In the genomic region with DNA sequence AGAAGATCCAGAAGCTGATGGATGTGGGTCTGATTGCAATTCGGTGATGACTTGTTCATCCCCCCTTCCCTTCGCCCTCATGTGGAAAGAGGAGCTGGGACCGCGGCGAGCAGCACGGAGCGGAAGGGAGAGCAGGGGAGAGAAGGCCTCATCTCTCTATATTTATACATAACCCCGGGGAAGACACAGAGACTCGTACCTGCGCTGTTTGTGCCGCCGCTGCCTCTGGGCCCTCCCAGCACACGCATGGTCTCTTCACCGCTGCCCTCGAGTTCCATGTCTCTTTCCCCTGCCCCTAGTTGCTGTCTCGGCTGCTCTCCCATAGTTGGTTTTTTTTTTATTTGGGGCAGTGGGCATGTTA, we compare ENCODE assay signal across 11 cellular contexts. TPM values are rescaled to one million over a fixed set of nuclear protein-coding genes. Genes with fewer than 3 reads are reported as not detected.
DNase-seq lines count a peak whose midpoint lies in the region; ATAC-seq, FAIRE-seq and TF ChIP-seq lines count a peak whose summit lies in the region.
"Had no signal": no experiment of that assay in that cellular context is flagged by ENCODE, and none has a peak within 500 bp of the region (broad histone marks: within the 10 kb centered on the region; RNA-seq: fewer than 3 reads in every experiment).

No MANE protein-coding gene starts in this region.

- H3K4me2 ChIP-seq in HepG2 (ENCODE audit: low read depth, low read length) (no peak overlapping the region), mesendoderm (ENCODE audit: low read length) (no peak overlapping the region)

- TF ChIP-seq POLR2A in HepG2 (IDR thresholded peaks at IDR 0.05; ENCODE audit: insufficient read depth in 1 of 2, low read depth in 2 of 2, low read length in 2 of 2) (no peak), right lobe of liver (IDR thresholded peaks at IDR 0.05) (no peak)

- no peaks in the 10 kb centered on the region for H3K9me3 ChIP-seq in HepG2 (ENCODE audit: low read length)
- no peaks in the 10 kb centered on the region for H3K9me3 ChIP-seq in right lobe of liver
- H3K9me3 ChIP-seq: HAP-1, MG63 had no signal

- peaks cover 19 to 41% (median 28%) of the 10 kb centered on the region in 3 donors for H3K36me3 Mint-ChIP-seq in immature natural killer cell

- H2BK15ac ChIP-seq in mesendoderm (replicated peaks; ENCODE audit: low read depth): no peak overlapping the region

- TF ChIP-seq CTCF in HepG2 (CRISPR knock-in tag; IDR thresholded peaks at IDR 0.05) (no peak), right lobe of liver (IDR thresholded peaks at IDR 0.05) (no peak), VCaP (conservative IDR thresholded peaks at IDR 0.05) (no peak)

- in situ Hi-C loops in HepG2 (cut with HindIII; ENCODE audit: extremely low pct_ligation_motif_present, low pct_unique_long_range_greater_than_20kb): no loop called here

- no peak overlapping the region for H3K23ac ChIP-seq in mesendoderm (ENCODE audit: low read length)

- no peak for TF ChIP-seq RAD21 in HepG2 (CRISPR knock-in tag; IDR thresholded peaks at IDR 0.05)

- no peak overlapping the region for H3K4ac ChIP-seq in mesendoderm (ENCODE audit: low read depth, low read length)

- POLR2A ChIA-PET in HepG2 (lab: Yijun Ruan, JAX): interaction anchor here (0.8 to 3.8 kb wide), 10 partner anchors 13 to 128 kb away, joined by 3 to 18 read pairs (median 5); partner anchors contain the start of genes CATSPERZ, FKBP2, NUDT22 and STIP1

- no peak for DNase-seq in HepG2 (ENCODE audit: low spot score)
- no peak for DNase-seq in right lobe of liver
- no peak for DNase-seq in immature natural killer cell
- no peak for DNase-seq in NCI-H1105 (lab: John Stamatoyannopoulos, UW)
- no peak for DNase-seq in mesendoderm
- no peak for DNase-seq in NCI-H2029 (lab: John Stamatoyannopoulos, UW)

- H3K56ac ChIP-seq in mesendoderm (ENCODE audit: low read length): no peak overlapping the region

- intact Hi-C loops in HepG2 (cut with micrococcal nuclease; ENCODE audit: unreplicated experiment) (no loop called here), right lobe of liver (cut with DNase I) (no loop called here)

- H4K20me1 ChIP-seq in HepG2 (ENCODE audit: insufficient read depth, low read length): 0 out of 2 replicates have a peak, but pooled peaks cover 2% of the 10 kb centered on the region

- no peak overlapping the region for H3K27ac ChIP-seq in HepG2 (ENCODE audit: extremely low read length, insufficient read depth, low read length)
- no peak overlapping the region for H3K27ac ChIP-seq in right lobe of liver
- H3K27ac ChIP-seq in VCaP: peak overlapping the region; percentile 19
- H3K27ac ChIP-seq in mesendoderm (ENCODE audit: low read depth, low read length): no peak overlapping the region

- no peak overlapping the region for H3K18ac ChIP-seq in mesendoderm (ENCODE audit: low read length)

- FAIRE-seq in HepG2 (lab: Jason Lieb, UNC): no peak

- H3K36me3 ChIP-seq in HepG2 (replicated peaks in 1 of 2; ENCODE audit: control insufficient read depth in 1 of 2, insufficient read depth in 2 of 2, low read length in 2 of 2) (peaks cover 36 to 45% of the 10 kb centered on the region in 2 experiments), right lobe of liver (peaks cover 12 to 69% (median 23%) of the 10 kb centered on the region in 4 donors), mesendoderm (ENCODE audit: control insufficient read depth, insufficient read depth, low read length) (peaks cover 30% of the 10 kb centered on the region)

- H2BK120ac ChIP-seq in mesendoderm (ENCODE audit: low read depth, low read length): no peak overlapping the region

- WGBS in HepG2 (ENCODE audit: low lambda C conversion rate): 98% methylated on average over 16 of the region's 16 CpGs
- 82% methylated on average over 10 of the region's 16 CpGs for WGBS in right lobe of liver (ENCODE audit: insufficient coverage, low coverage, low lambda C conversion rate, missing lambda C conversion rate)
- no CpG with 5 or more reads among the region's 16 CpGs for WGBS in mesendoderm (ENCODE audit: extremely low coverage, insufficient coverage, low lambda C conversion rate)

- CTCF ChIA-PET in HepG2 (lab: Yijun Ruan, JAX; ENCODE audit: low intra/inter-chr PET ratio, low total read pairs): interaction anchor here (1.3 to 1.7 kb wide), 2 partner anchors 97 to 100 kb away, joined by 6 to 7 read pairs; partner anchors contain the start of gene CATSPERZ

- H3K9ac ChIP-seq in HepG2 (ENCODE audit: insufficient read depth, low read depth, low read length): no peak overlapping the region
- no peak overlapping the region for H3K9ac ChIP-seq in mesendoderm (ENCODE audit: low read length)

- H3K4me1 ChIP-seq in HepG2 (ENCODE audit: insufficient read depth, low read length) (peaks cover 17% of the 10 kb centered on the region), right lobe of liver (peaks cover 0 to 6% (median 0%) of the 10 kb centered on the region in 4 donors), mesendoderm (ENCODE audit: control insufficient read depth, low read depth, low read length) (no peaks in the 10 kb centered on the region)
- H3K4me1 ChIP-seq: HAP-1 had no signal

- H3K27ac Mint-ChIP-seq in immature natural killer cell: peak overlapping the region in 5 of 6 donors; percentile 40 to 92 (median 84)

- peaks cover 3 to 11% (median 6%) of the 10 kb centered on the region in 3 donors for H3K27me3 Mint-ChIP-seq in immature natural killer cell (ENCODE audit: low read depth in 3 of 3)

- no peak overlapping the region for H4K8ac ChIP-seq in mesendoderm (ENCODE audit: low read depth, low read length)

- no peak overlapping the region for H2AK5ac ChIP-seq in mesendoderm (ENCODE audit: low read length)

- H3K4me3 ChIP-seq in HepG2 (replicated peaks in 1 of 3; ENCODE audit: insufficient read depth in 1 of 3, low read depth in 2 of 3, low read length in 3 of 3) (no peak overlapping the region), right lobe of liver (no peak overlapping the region), mesendoderm (ENCODE audit: low read length) (no peak overlapping the region)
- H3K4me3 ChIP-seq: HAP-1, MG63 had no signal

- H3K4me3 Mint-ChIP-seq in immature natural killer cell: no peak overlapping the region

- H4K5ac ChIP-seq in mesendoderm (ENCODE audit: low read length): no peak overlapping the region

- ATAC-seq in HepG2 (no peak), right lobe of liver (no peak), GM19397 (IDR thresholded peaks at IDR 0.05; ENCODE audit: unreplicated experiment) (no peak)

- TF ChIP-seq EP300 in HepG2 (IDR thresholded peaks at IDR 0.05; ENCODE audit: low read depth in 2 of 2, low read length in 2 of 2) (no peak), HepG2 (CRISPR knock-in tag; IDR thresholded peaks at IDR 0.05; ENCODE audit: borderline replicate concordance) (no peak)

- H3K79me2 ChIP-seq in HepG2 (ENCODE audit: insufficient read depth, low read length): no peaks in the 10 kb centered on the region
- no peaks in the 10 kb centered on the region for H3K79me2 ChIP-seq in mesendoderm (ENCODE audit: control insufficient read depth, insufficient read depth, low read length)

- BruUV-seq in HepG2 (replicated peaks; lab: Mats Ljungman, UMichigan): TSS peak; percentile 57

- no peaks in the 10 kb centered on the region for H3K27me3 ChIP-seq in HepG2 (ENCODE audit: control insufficient read depth in 1 of 2, insufficient read depth in 2 of 2, low read length in 2 of 2)
- no peaks in the 10 kb centered on the region for H3K27me3 ChIP-seq in right lobe of liver
- no peaks in the 10 kb centered on the region for H3K27me3 ChIP-seq in mesendoderm (ENCODE audit: insufficient read depth, low read length, poor library complexity)
- H3K27me3 ChIP-seq: dorsolateral prefrontal cortex, MG63 had no signal

- peaks cover 30 to 39% of the 10 kb centered on the region in 2 donors for H3K4me1 Mint-ChIP-seq in immature natural killer cell

- no peak overlapping the region for H2BK5ac ChIP-seq in mesendoderm (ENCODE audit: low read length)

- H3K9me3 Mint-ChIP-seq in immature natural killer cell: no peaks in the 10 kb centered on the region

- H3K79me1 ChIP-seq in mesendoderm (ENCODE audit: low read length): peaks cover 3% of the 10 kb centered on the region

- H2AFZ ChIP-seq in HepG2 (ENCODE audit: low read length): no peak overlapping the region

RNA-seq across cellular contexts. Expression of gene FERMT3, which starts 2.5 kb away (rescaled TPM):
- not detected in 2 replicates for total RNA-seq in HepG2 (2016; rRNA removed; fragmentation: Illumina TruSeq; extraction: Trizol)
- not detected in 2 replicates for total RNA-seq in HepG2 (2016; cell fraction: cytosol; rRNA removed; fragmentation: Illumina TruSeq; extraction: Trizol; ENCODE audit: low read depth)
- 0.30 TPM in 1 of 2 replicates, not detected in the other for total RNA-seq in HepG2 (2016; cell fraction: insoluble cytoplasmic fraction; rRNA removed; fragmentation: Illumina TruSeq; extraction: Trizol)
- 0.22 TPM in 1 of 2 replicates, not detected in the other for total RNA-seq in HepG2 (2016; cell fraction: membrane; rRNA removed; fragmentation: Illumina TruSeq; extraction: Trizol)
- not detected in 2 replicates for total RNA-seq in HepG2 (2016; cell fraction: nucleus; rRNA removed; fragmentation: Illumina TruSeq; extraction: Trizol)
- 0.16 and 0.29 TPM in 2 replicates for polyA plus RNA-seq in HepG2 (2011; rRNA removed)
- polyA plus RNA-seq in HepG2 (2011; cell fraction: cytosol; rRNA removed): 0.11 and 0.15 TPM in 2 replicates
- polyA plus RNA-seq in HepG2 (2011; cell fraction: nucleus; rRNA removed): 2.4 and 3.6 TPM in 2 replicates
- polyA plus RNA-seq in HepG2 (2012): 0.40 and 0.93 TPM in 2 replicates
- polyA plus RNA-seq in HepG2 (2016; cell fraction: cytosol; fragmentation: Illumina TruSeq; extraction: Trizol; ENCODE audit: low read depth): not detected in 2 replicates
- not detected in 2 replicates for polyA plus RNA-seq in HepG2 (2016; cell fraction: insoluble cytoplasmic fraction; fragmentation: Illumina TruSeq; extraction: Trizol; ENCODE audit: low read depth)
- 0.08 TPM in 1 of 2 replicates, not detected in the other for polyA plus RNA-seq in HepG2 (2016; cell fraction: membrane; fragmentation: Illumina TruSeq; extraction: Trizol; ENCODE audit: low read depth)
- 0.75 TPM in 1 of 2 replicates, not detected in the other for polyA plus RNA-seq in HepG2 (2016; cell fraction: nucleus; fragmentation: Illumina TruSeq; extraction: Trizol; ENCODE audit: insufficient read depth, low read depth)
- 0.76 and 0.91 TPM in 2 replicates for polyA minus RNA-seq in HepG2 (2011; rRNA and poly(A)+ RNA removed; ENCODE audit: low replicate concordance)
- polyA minus RNA-seq in HepG2 (2011; cell fraction: cytosol; rRNA and poly(A)+ RNA removed): not detected in 2 replicates
- polyA minus RNA-seq in HepG2 (2011; cell fraction: nucleus; rRNA and poly(A)+ RNA removed): 0.12 and 1.3 TPM in 2 replicates
- total RNA-seq in right lobe of liver: 10 to 100 TPM in 1 of 6 experiments, 1 to 10 TPM in 5; 5.1 to 17.3 (median 8.1) TPM
- 100 to 1,000 TPM; 181 to 297 (median 236) TPM for polyA plus RNA-seq in immature natural killer cell
- polyA plus RNA-seq in mesendoderm (2013, experiment 1 of 2): 1.3 TPM
- 0.76 TPM for polyA plus RNA-seq in mesendoderm (2013, experiment 2 of 2)

RNA-seq across cellular contexts. Expression of gene STIP1, which starts 18.1 kb away (rescaled TPM):
- total RNA-seq in HepG2 (2016; rRNA removed; fragmentation: Illumina TruSeq; extraction: Trizol) (217 and 245 TPM in 2 replicates), right lobe of liver (100 to 1,000 TPM in 1 of 6 experiments, 10 to 100 TPM in 5; 27.6 to 110 (median 59.4) TPM)
- 46.5 and 48.4 TPM in 2 replicates for total RNA-seq in HepG2 (2016; cell fraction: cytosol; rRNA removed; fragmentation: Illumina TruSeq; extraction: Trizol; ENCODE audit: low read depth)
- 218 and 244 TPM in 2 replicates for total RNA-seq in HepG2 (2016; cell fraction: insoluble cytoplasmic fraction; rRNA removed; fragmentation: Illumina TruSeq; extraction: Trizol)
- 61.0 and 67.1 TPM in 2 replicates for total RNA-seq in HepG2 (2016; cell fraction: membrane; rRNA removed; fragmentation: Illumina TruSeq; extraction: Trizol)
- 112 and 121 TPM in 2 replicates for total RNA-seq in HepG2 (2016; cell fraction: nucleus; rRNA removed; fragmentation: Illumina TruSeq; extraction: Trizol)
- polyA plus RNA-seq in HepG2 (2011; rRNA removed) (81.1 and 83.3 TPM in 2 replicates), immature natural killer cell (100 to 1,000 TPM in 1 of 3 donors, 10 to 100 TPM in 2; 51.3 to 113 (median 57.3) TPM)
- 91.1 and 93.1 TPM in 2 replicates for polyA plus RNA-seq in HepG2 (2011; cell fraction: cytosol; rRNA removed)
- polyA plus RNA-seq in HepG2 (2011; cell fraction: nucleus; rRNA removed): 60.8 and 70.1 TPM in 2 replicates
- 137 and 145 TPM in 2 replicates for polyA plus RNA-seq in HepG2 (2012)
- polyA plus RNA-seq in HepG2 (2016; cell fraction: cytosol; fragmentation: Illumina TruSeq; extraction: Trizol; ENCODE audit: low read depth): 30.4 and 33.4 TPM in 2 replicates
- polyA plus RNA-seq in HepG2 (2016; cell fraction: insoluble cytoplasmic fraction; fragmentation: Illumina TruSeq; extraction: Trizol; ENCODE audit: low read depth): 276 and 284 TPM in 2 replicates
- 43.9 and 49.3 TPM in 2 replicates for polyA plus RNA-seq in HepG2 (2016; cell fraction: membrane; fragmentation: Illumina TruSeq; extraction: Trizol; ENCODE audit: low read depth)
- 175 and 176 TPM in 2 replicates for polyA plus RNA-seq in HepG2 (2016; cell fraction: nucleus; fragmentation: Illumina TruSeq; extraction: Trizol; ENCODE audit: insufficient read depth, low read depth)
- 195 and 711 TPM in 2 replicates for polyA minus RNA-seq in HepG2 (2011; rRNA and poly(A)+ RNA removed; ENCODE audit: low replicate concordance)
- 90.4 and 98.8 TPM in 2 replicates for polyA minus RNA-seq in HepG2 (2011; cell fraction: cytosol; rRNA and poly(A)+ RNA removed)
- 84.3 and 104 TPM in 2 replicates for polyA minus RNA-seq in HepG2 (2011; cell fraction: nucleus; rRNA and poly(A)+ RNA removed)
- 212 TPM for polyA plus RNA-seq in mesendoderm (2013, experiment 1 of 2)
- polyA plus RNA-seq in mesendoderm (2013, experiment 2 of 2): 213 TPM

RNA-seq across cellular contexts. Expression of gene TRPT1, which starts 21.9 kb away (rescaled TPM):
- total RNA-seq in HepG2 (2016; rRNA removed; fragmentation: Illumina TruSeq; extraction: Trizol) (21.0 and 24.8 TPM in 2 replicates), right lobe of liver (10 to 100 TPM; 13.5 to 29.6 (median 18.9) TPM)
- total RNA-seq in HepG2 (2016; cell fraction: cytosol; rRNA removed; fragmentation: Illumina TruSeq; extraction: Trizol; ENCODE audit: low read depth): 51.8 and 67.6 TPM in 2 replicates
- 18.2 and 26.1 TPM in 2 replicates for total RNA-seq in HepG2 (2016; cell fraction: insoluble cytoplasmic fraction; rRNA removed; fragmentation: Illumina TruSeq; extraction: Trizol)
- total RNA-seq in HepG2 (2016; cell fraction: membrane; rRNA removed; fragmentation: Illumina TruSeq; extraction: Trizol): 40.6 and 48.2 TPM in 2 replicates
- total RNA-seq in HepG2 (2016; cell fraction: nucleus; rRNA removed; fragmentation: Illumina TruSeq; extraction: Trizol): 17.4 and 18.2 TPM in 2 replicates
- polyA plus RNA-seq in HepG2 (2011; rRNA removed) (40.7 and 45.1 TPM in 2 replicates), immature natural killer cell (10 to 100 TPM; 42.2 to 51.0 (median 43.8) TPM)
- polyA plus RNA-seq in HepG2 (2011; cell fraction: cytosol; rRNA removed): 33.6 and 56.7 TPM in 2 replicates
- 175 and 197 TPM in 2 replicates for polyA plus RNA-seq in HepG2 (2011; cell fraction: nucleus; rRNA removed)
- 24.3 TPM in 2 replicates for polyA plus RNA-seq in HepG2 (2012)
- 59.1 and 73.2 TPM in 2 replicates for polyA plus RNA-seq in HepG2 (2016; cell fraction: cytosol; fragmentation: Illumina TruSeq; extraction: Trizol; ENCODE audit: low read depth)
- 18.0 and 24.7 TPM in 2 replicates for polyA plus RNA-seq in HepG2 (2016; cell fraction: insoluble cytoplasmic fraction; fragmentation: Illumina TruSeq; extraction: Trizol; ENCODE audit: low read depth)
- polyA plus RNA-seq in HepG2 (2016; cell fraction: membrane; fragmentation: Illumina TruSeq; extraction: Trizol; ENCODE audit: low read depth): 41.3 and 42.8 TPM in 2 replicates
- polyA plus RNA-seq in HepG2 (2016; cell fraction: nucleus; fragmentation: Illumina TruSeq; extraction: Trizol; ENCODE audit: insufficient read depth, low read depth): 39.3 and 44.3 TPM in 2 replicates
- 34.0 and 59.0 TPM in 2 replicates for polyA minus RNA-seq in HepG2 (2011; rRNA and poly(A)+ RNA removed; ENCODE audit: low replicate concordance)
- 15.5 and 17.8 TPM in 2 replicates for polyA minus RNA-seq in HepG2 (2011; cell fraction: cytosol; rRNA and poly(A)+ RNA removed)
- 14.8 and 16.0 TPM in 2 replicates for polyA minus RNA-seq in HepG2 (2011; cell fraction: nucleus; rRNA and poly(A)+ RNA removed)
- 29.9 TPM for polyA plus RNA-seq in mesendoderm (2013, experiment 1 of 2)
- polyA plus RNA-seq in mesendoderm (2013, experiment 2 of 2): 30.6 TPM

RNA-seq across cellular contexts. Expression of gene NUDT22, which starts 22.0 kb away (rescaled TPM):
- total RNA-seq in HepG2 (2016; rRNA removed; fragmentation: Illumina TruSeq; extraction: Trizol) (38.5 and 39.8 TPM in 2 replicates), right lobe of liver (10 to 100 TPM; 23.2 to 46.7 (median 32.1) TPM)
- total RNA-seq in HepG2 (2016; cell fraction: cytosol; rRNA removed; fragmentation: Illumina TruSeq; extraction: Trizol; ENCODE audit: low read depth): 48.7 and 58.7 TPM in 2 replicates
- 37.6 and 40.0 TPM in 2 replicates for total RNA-seq in HepG2 (2016; cell fraction: insoluble cytoplasmic fraction; rRNA removed; fragmentation: Illumina TruSeq; extraction: Trizol)
- total RNA-seq in HepG2 (2016; cell fraction: membrane; rRNA removed; fragmentation: Illumina TruSeq; extraction: Trizol): 48.0 and 62.5 TPM in 2 replicates
- total RNA-seq in HepG2 (2016; cell fraction: nucleus; rRNA removed; fragmentation: Illumina TruSeq; extraction: Trizol): 18.9 and 27.6 TPM in 2 replicates
- polyA plus RNA-seq in HepG2 (2011; rRNA removed) (33.5 and 38.6 TPM in 2 replicates), immature natural killer cell (10 to 100 TPM; 64.9 to 95.4 (median 74.9) TPM)
- polyA plus RNA-seq in HepG2 (2011; cell fraction: cytosol; rRNA removed): 23.8 and 46.2 TPM in 2 replicates
- polyA plus RNA-seq in HepG2 (2011; cell fraction: nucleus; rRNA removed): 106 and 113 TPM in 2 replicates
- 14.6 and 20.4 TPM in 2 replicates for polyA plus RNA-seq in HepG2 (2012)
- 41.8 and 51.1 TPM in 2 replicates for polyA plus RNA-seq in HepG2 (2016; cell fraction: cytosol; fragmentation: Illumina TruSeq; extraction: Trizol; ENCODE audit: low read depth)
- polyA plus RNA-seq in HepG2 (2016; cell fraction: insoluble cytoplasmic fraction; fragmentation: Illumina TruSeq; extraction: Trizol; ENCODE audit: low read depth): 30.6 and 31.0 TPM in 2 replicates
- polyA plus RNA-seq in HepG2 (2016; cell fraction: membrane; fragmentation: Illumina TruSeq; extraction: Trizol; ENCODE audit: low read depth): 38.0 and 47.3 TPM in 2 replicates
- polyA plus RNA-seq in HepG2 (2016; cell fraction: nucleus; fragmentation: Illumina TruSeq; extraction: Trizol; ENCODE audit: insufficient read depth, low read depth): 38.7 and 47.5 TPM in 2 replicates
- 36.4 and 41.0 TPM in 2 replicates for polyA minus RNA-seq in HepG2 (2011; rRNA and poly(A)+ RNA removed; ENCODE audit: low replicate concordance)
- polyA minus RNA-seq in HepG2 (2011; cell fraction: cytosol; rRNA and poly(A)+ RNA removed): 15.6 and 16.6 TPM in 2 replicates
- 25.8 and 28.7 TPM in 2 replicates for polyA minus RNA-seq in HepG2 (2011; cell fraction: nucleus; rRNA and poly(A)+ RNA removed)
- polyA plus RNA-seq in mesendoderm (2013, experiment 1 of 2): 59.0 TPM
- polyA plus RNA-seq in mesendoderm (2013, experiment 2 of 2): 59.6 TPM

RNA-seq across cellular contexts. Expression of gene DNAJC4, which starts 26.3 kb away (rescaled TPM):
- total RNA-seq in HepG2 (2016; rRNA removed; fragmentation: Illumina TruSeq; extraction: Trizol) (7.1 and 10.3 TPM in 2 replicates), right lobe of liver (10 to 100 TPM; 14.6 to 27.6 (median 21.4) TPM)
- 28.3 and 35.6 TPM in 2 replicates for total RNA-seq in HepG2 (2016; cell fraction: cytosol; rRNA removed; fragmentation: Illumina TruSeq; extraction: Trizol; ENCODE audit: low read depth)
- 6.3 and 10.4 TPM in 2 replicates for total RNA-seq in HepG2 (2016; cell fraction: insoluble cytoplasmic fraction; rRNA removed; fragmentation: Illumina TruSeq; extraction: Trizol)
- total RNA-seq in HepG2 (2016; cell fraction: membrane; rRNA removed; fragmentation: Illumina TruSeq; extraction: Trizol): 28.1 and 29.9 TPM in 2 replicates
- total RNA-seq in HepG2 (2016; cell fraction: nucleus; rRNA removed; fragmentation: Illumina TruSeq; extraction: Trizol): 5.2 and 8.8 TPM in 2 replicates
- polyA plus RNA-seq in HepG2 (2011; rRNA removed) (60.8 and 70.9 TPM in 2 replicates), immature natural killer cell (10 to 100 TPM; 25.2 to 32.6 (median 26.7) TPM)
- polyA plus RNA-seq in HepG2 (2011; cell fraction: cytosol; rRNA removed): 33.5 and 51.1 TPM in 2 replicates
- 73.5 and 95.2 TPM in 2 replicates for polyA plus RNA-seq in HepG2 (2011; cell fraction: nucleus; rRNA removed)
- 39.4 and 41.6 TPM in 2 replicates for polyA plus RNA-seq in HepG2 (2012)
- polyA plus RNA-seq in HepG2 (2016; cell fraction: cytosol; fragmentation: Illumina TruSeq; extraction: Trizol; ENCODE audit: low read depth): 106 and 114 TPM in 2 replicates
- 22.4 and 29.3 TPM in 2 replicates for polyA plus RNA-seq in HepG2 (2016; cell fraction: insoluble cytoplasmic fraction; fragmentation: Illumina TruSeq; extraction: Trizol; ENCODE audit: low read depth)
- 95.1 and 103 TPM in 2 replicates for polyA plus RNA-seq in HepG2 (2016; cell fraction: membrane; fragmentation: Illumina TruSeq; extraction: Trizol; ENCODE audit: low read depth)
- 38.2 and 42.5 TPM in 2 replicates for polyA plus RNA-seq in HepG2 (2016; cell fraction: nucleus; fragmentation: Illumina TruSeq; extraction: Trizol; ENCODE audit: insufficient read depth, low read depth)
- 22.4 and 24.1 TPM in 2 replicates for polyA minus RNA-seq in HepG2 (2011; rRNA and poly(A)+ RNA removed; ENCODE audit: low replicate concordance)
- polyA minus RNA-seq in HepG2 (2011; cell fraction: cytosol; rRNA and poly(A)+ RNA removed): 10.7 and 10.8 TPM in 2 replicates
- polyA minus RNA-seq in HepG2 (2011; cell fraction: nucleus; rRNA and poly(A)+ RNA removed): 6.1 and 7.1 TPM in 2 replicates
- 10.4 TPM for polyA plus RNA-seq in mesendoderm (2013, experiment 1 of 2)
- 11.5 TPM for polyA plus RNA-seq in mesendoderm (2013, experiment 2 of 2)
